ENCODE assay signal across 15 cellular contexts in genomic region chr5:82881571-82882200, GRCh38.
DNase-seq lines count a peak whose midpoint lies in the region; ATAC-seq and TF ChIP-seq lines count a peak whose summit lies in the region.
"Had no signal": no experiment of that assay in that cellular context is flagged by ENCODE, and none has a peak within 500 bp of the region (broad histone marks: within the 10 kb centered on the region; RNA-seq: fewer than 3 reads in every experiment).

No MANE protein-coding gene starts in this region.

- ATAC-seq in GM19468 (IDR thresholded peaks at IDR 0.05; ENCODE audit: extremely low read depth, unreplicated experiment) (peak; percentile 62), HG02943 (IDR thresholded peaks at IDR 0.05; ENCODE audit: low read depth, unreplicated experiment) (peak; percentile 53), HG02938 (IDR thresholded peaks at IDR 0.05; ENCODE audit: unreplicated experiment) (no peak)

- H3K27me3 Mint-ChIP-seq in T-helper 2 cell treated with Interferon-gamma antibody and Interleukin-4, amounts not matched to agents 5 μg/mL and 100 μg/mL, for 36 hours (ENCODE audit: low read depth): no peaks in the 10 kb centered on the region
- no peaks in the 10 kb centered on the region for H3K27me3 Mint-ChIP-seq in activated T-helper 1 cell treated with anti-CD3 and anti-CD28 coated beads, Interleukin-12 subunit alpha, Interleukin-12 subunit beta, Interleukin-2, Interleukin-4 antibody, amounts not matched to agents 30 ng/mL and 10 ng/mL and 1 ng/mL, durations not matched to agents 14 hours and 24 hours and 36 hours (ENCODE audit: insufficient read depth)
- H3K27me3 Mint-ChIP-seq in nephron progenitor cell (ENCODE audit: low read depth, poor library complexity): no peaks in the 10 kb centered on the region
- H3K27me3 Mint-ChIP-seq: activated CD4-positive, alpha-beta T cell treated with anti-CD3 and anti-CD28 coated beads, Interleukin-2, amount 10 ng/mL, durations not matched to agents 7 days and 5 days; CD4-positive, alpha-beta T cell had no signal

- no peak for TF ChIP-seq CTCF in nephron progenitor cell (IDR thresholded peaks at IDR 0.05)

- peak overlapping the region; percentile 3 for H3K4me3 Mint-ChIP-seq in T-helper 2 cell treated with Interferon-gamma antibody and Interleukin-4, amounts not matched to agents 5 μg/mL and 100 μg/mL, for 36 hours
- peak overlapping the region; percentile 1 for H3K4me3 Mint-ChIP-seq in activated T-helper 1 cell treated with anti-CD3 and anti-CD28 coated beads, Interleukin-12 subunit alpha, Interleukin-12 subunit beta, Interleukin-2, Interleukin-4 antibody, amounts not matched to agents 30 ng/mL and 10 ng/mL and 1 ng/mL, durations not matched to agents 14 hours and 24 hours and 36 hours
- H3K4me3 Mint-ChIP-seq in nephron progenitor cell: no peak overlapping the region
- H3K4me3 Mint-ChIP-seq: activated CD4-positive, alpha-beta T cell treated with anti-CD3 and anti-CD28 coated beads, Interleukin-2, amount 10 ng/mL, durations not matched to agents 7 days and 5 days; CD4-positive, alpha-beta T cell had no signal

- intact Hi-C loops in activated T-helper 1 cell treated with anti-CD3 and anti-CD28 coated beads, Interleukin-12 subunit alpha, Interleukin-12 subunit beta, Interleukin-2, Interleukin-4 antibody, amounts not matched to agents 30 ng/mL and 10 ng/mL and 1 ng/mL, durations not matched to agents 14 hours and 24 hours and 36 hours (cut with micrococcal nuclease): loop anchor here (10.0 kb wide), 1 partner anchor 527 kb away; no protein-coding TSS in a partner anchor

- peaks cover 13% of the 10 kb centered on the region for H3K4me1 Mint-ChIP-seq in T-helper 2 cell treated with Interferon-gamma antibody and Interleukin-4, amounts not matched to agents 5 μg/mL and 100 μg/mL, for 36 hours (ENCODE audit: low read depth)
- peaks cover 29% of the 10 kb centered on the region for H3K4me1 Mint-ChIP-seq in activated T-helper 1 cell treated with anti-CD3 and anti-CD28 coated beads, Interleukin-12 subunit alpha, Interleukin-12 subunit beta, Interleukin-2, Interleukin-4 antibody, amounts not matched to agents 30 ng/mL and 10 ng/mL and 1 ng/mL, durations not matched to agents 14 hours and 24 hours and 36 hours (ENCODE audit: low read depth)
- peaks cover 31% of the 10 kb centered on the region for H3K4me1 Mint-ChIP-seq in nephron progenitor cell

- H3K9me3 Mint-ChIP-seq in T-helper 2 cell treated with Interferon-gamma antibody and Interleukin-4, amounts not matched to agents 5 μg/mL and 100 μg/mL, for 36 hours: peaks cover 23% of the 10 kb centered on the region
- H3K9me3 Mint-ChIP-seq in activated T-helper 1 cell treated with anti-CD3 and anti-CD28 coated beads, Interleukin-12 subunit alpha, Interleukin-12 subunit beta, Interleukin-2, Interleukin-4 antibody, amounts not matched to agents 30 ng/mL and 10 ng/mL and 1 ng/mL, durations not matched to agents 14 hours and 24 hours and 36 hours: peaks cover 22% of the 10 kb centered on the region
- peaks cover 72% of the 10 kb centered on the region for H3K9me3 Mint-ChIP-seq in nephron progenitor cell

- no peak for DNase-seq in T-helper 2 cell treated with Interferon-gamma antibody and Interleukin-4, amounts not matched to agents 5 μg/mL and 100 μg/mL, for 36 hours (ENCODE audit: low spot score)
- DNase-seq in T-helper 2 cell (no peak), DMS53 (lab: John Stamatoyannopoulos, UW) (no peak), nephron progenitor cell (no peak)
- DNase-seq in activated T-helper 1 cell treated with anti-CD3 and anti-CD28 coated beads, Interleukin-12 subunit alpha, Interleukin-12 subunit beta, Interleukin-2, Interleukin-4 antibody, amounts not matched to agents 30 ng/mL and 10 ng/mL and 1 ng/mL, durations not matched to agents 14 hours and 24 hours and 36 hours (ENCODE audit: low spot score): no peak
- DNase-seq: 8988T; activated CD4-positive, alpha-beta T cell treated with anti-CD3 and anti-CD28 coated beads, Interleukin-2, amount 10 ng/mL, durations not matched to agents 7 days and 5 days; CD4-positive, alpha-beta T cell; NCI-H1048; stimulated activated CD8-positive, alpha-beta memory T cell treated with anti-CD3 and anti-CD28 coated beads, Interleukin-4, amount 100 ng/mL, for 48 hours; upper lobe of left lung had no signal

- peaks cover 1% of the 10 kb centered on the region for H3K36me3 Mint-ChIP-seq in T-helper 2 cell treated with Interferon-gamma antibody and Interleukin-4, amounts not matched to agents 5 μg/mL and 100 μg/mL, for 36 hours (ENCODE audit: low read depth)
- peaks cover 4% of the 10 kb centered on the region for H3K36me3 Mint-ChIP-seq in activated T-helper 1 cell treated with anti-CD3 and anti-CD28 coated beads, Interleukin-12 subunit alpha, Interleukin-12 subunit beta, Interleukin-2, Interleukin-4 antibody, amounts not matched to agents 30 ng/mL and 10 ng/mL and 1 ng/mL, durations not matched to agents 14 hours and 24 hours and 36 hours (ENCODE audit: low read depth)
- peaks cover 59% of the 10 kb centered on the region for H3K36me3 Mint-ChIP-seq in nephron progenitor cell (ENCODE audit: low read depth)

- peak overlapping the region; percentile 1 for H3K27ac Mint-ChIP-seq in T-helper 2 cell treated with Interferon-gamma antibody and Interleukin-4, amounts not matched to agents 5 μg/mL and 100 μg/mL, for 36 hours
- no peak overlapping the region for H3K27ac Mint-ChIP-seq in activated T-helper 1 cell treated with anti-CD3 and anti-CD28 coated beads, Interleukin-12 subunit alpha, Interleukin-12 subunit beta, Interleukin-2, Interleukin-4 antibody, amounts not matched to agents 30 ng/mL and 10 ng/mL and 1 ng/mL, durations not matched to agents 14 hours and 24 hours and 36 hours
- H3K27ac Mint-ChIP-seq in nephron progenitor cell: no peak overlapping the region
- H3K27ac Mint-ChIP-seq: activated CD4-positive, alpha-beta T cell treated with anti-CD3 and anti-CD28 coated beads, Interleukin-2, amount 10 ng/mL, durations not matched to agents 7 days and 5 days; activated naive CD4-positive, alpha-beta T cell treated with anti-CD3 and anti-CD28 coated beads, Interleukin-2, amount 50 U/mL, for 72 hours; CD4-positive, alpha-beta T cell had no signal
